In genomic region chr5:119452373-119453044, GRCh38 we compare ENCODE assay signal across 1 cellular context.
TF ChIP-seq lines count a peak whose summit lies in the region.

Gene HSD17B4 (plus strand): TSS chr5:119452497. CDS start chr5:119452576, 79 bp downstream.

TF ChIP-seq in HEK293, 187 proteins besides CTCF, POLR2A, EP300 and RAD21 (continued from another document):
- TF ChIP-seq PRDM4 (tag by site-specific recombination; IDR thresholded peaks at IDR 0.05) (no peak), TCF7L2 (IDR thresholded peaks at IDR 0.05; ENCODE audit: borderline replicate concordance, low read depth, low read length) (peak; percentile 69; the same call in 1 of the 2 replicates), ZNF19 (tag by site-specific recombination; IDR thresholded peaks at IDR 0.05; ENCODE audit: low read depth) (no peak), ZNF513 (tag by site-specific recombination; IDR thresholded peaks at IDR 0.05) (no peak), SP2 (tag by site-specific recombination; IDR thresholded peaks at IDR 0.05) (peak; percentile 77), ZNF76 (tag by site-specific recombination; IDR thresholded peaks at IDR 0.05; ENCODE audit: borderline replicate concordance, low read depth) (peak; percentile 90), ZNF549 (tag by site-specific recombination; IDR thresholded peaks at IDR 0.05) (no peak), SALL2 (tag by site-specific recombination; IDR thresholded peaks at IDR 0.05; ENCODE audit: borderline replicate concordance) (no peak), SCRT1 (tag by site-specific recombination; IDR thresholded peaks at IDR 0.05; ENCODE audit: borderline replicate concordance) (no peak), ZNF114 (tag by site-specific recombination; IDR thresholded peaks at IDR 0.05) (no peak), BCL11B (tag by site-specific recombination; IDR thresholded peaks at IDR 0.05; ENCODE audit: low read depth) (0 out of 2 replicates have a peak, but pooled peaks have one; percentile 22), ZNF776 (tag by site-specific recombination; IDR thresholded peaks at IDR 0.05; ENCODE audit: borderline replicate concordance) (no peak), RBAK (tag by site-specific recombination; IDR thresholded peaks at IDR 0.05) (no peak), ZNF23 (tag by site-specific recombination; IDR thresholded peaks at IDR 0.05; ENCODE audit: borderline replicate concordance) (no peak), REST (tag by site-specific recombination; IDR thresholded peaks at IDR 0.05) (no peak), ZNF133 (tag by site-specific recombination; IDR thresholded peaks at IDR 0.05) (no peak), SP3 (tag by site-specific recombination; IDR thresholded peaks at IDR 0.05) (peak; percentile 81), KLF8 (tag by site-specific recombination; IDR thresholded peaks at IDR 0.05) (peak; percentile 57; the same call in 1 of the 2 replicates), FEZF1 (tag by site-specific recombination; IDR thresholded peaks at IDR 0.05) (peak; percentile 99), REPIN1 (tag by site-specific recombination; IDR thresholded peaks at IDR 0.05; ENCODE audit: low read depth) (no peak), ZNF423 (tag by site-specific recombination; IDR thresholded peaks at IDR 0.05) (no peak), MYNN (tag by site-specific recombination; IDR thresholded peaks at IDR 0.05; ENCODE audit: borderline replicate concordance) (0 out of 2 replicates have a peak, but pooled peaks have one; percentile 16), ZNF391 (tag by site-specific recombination; IDR thresholded peaks at IDR 0.05; ENCODE audit: borderline replicate concordance, low read depth) (no peak), ZIC2 (tag by site-specific recombination; IDR thresholded peaks at IDR 0.05) (peak; percentile 98), ZNF558 (tag by site-specific recombination; IDR thresholded peaks at IDR 0.05) (0 out of 2 replicates have a peak, but pooled peaks have one; percentile 25), ZNF580 (tag by site-specific recombination; IDR thresholded peaks at IDR 0.05) (peak; percentile 71; the same call in 1 of the 2 replicates), ZNF155 (tag by site-specific recombination; IDR thresholded peaks at IDR 0.05) (no peak), MZF1 (tag by site-specific recombination; IDR thresholded peaks at IDR 0.05; ENCODE audit: borderline replicate concordance) (no peak), ZNF292 (tag by site-specific recombination; IDR thresholded peaks at IDR 0.05; ENCODE audit: borderline replicate concordance, low read depth) (no peak), ZBTB20 (tag by site-specific recombination; IDR thresholded peaks at IDR 0.05) (peak; percentile 84), ZBTB26 (tag by site-specific recombination; optimal IDR thresholded peaks at IDR 0.05) (peak; percentile 84), ZNF501 (tag by site-specific recombination; IDR thresholded peaks at IDR 0.05) (peak; percentile 97), PBX3 (CRISPR knock-in tag; IDR thresholded peaks at IDR 0.05) (peak; percentile 32; the same call in 1 of the 2 replicates), ZNF610 (tag by site-specific recombination; IDR thresholded peaks at IDR 0.05; ENCODE audit: borderline replicate concordance) (peak; percentile 68)
